1 cellular context compared by ENCODE assay signal in genomic region chr7:41334071-41334862, GRCh38.
TF ChIP-seq lines count a peak whose summit lies in the region.

No MANE protein-coding gene starts in this region.

TF ChIP-seq in HepG2, 621 proteins besides CTCF, POLR2A, EP300 and RAD21 (continued from another document):
- TF ChIP-seq ZBTB40 (IDR thresholded peaks at IDR 0.05) (no peak), ZBTB40 (CRISPR knock-in tag; IDR thresholded peaks at IDR 0.05) (peak; percentile 77)
TF ChIP-seq in HepG2: peak in this region for 1.
